Comparison of ENCODE assay signal across 9 cellular contexts in genomic region chr4:71009796-71010588, GRCh38. TPM values are rescaled to one million over a fixed set of nuclear protein-coding genes. Genes with fewer than 3 reads are reported as not detected.
DNase-seq lines count a peak whose midpoint lies in the region; ATAC-seq, FAIRE-seq and TF ChIP-seq lines count a peak whose summit lies in the region.
"Had no signal": no experiment of that assay in that cellular context is flagged by ENCODE, and none has a peak within 500 bp of the region (broad histone marks: within the 10 kb centered on the region; RNA-seq: fewer than 3 reads in every experiment).

No MANE protein-coding gene starts in this region.

- no peak overlapping the region for H3K27ac ChIP-seq in CD4-positive, alpha-beta T cell (ENCODE audit: low read depth, low read length)
- H3K27ac ChIP-seq in endothelial cell of umbilical vein (ENCODE audit: insufficient read depth, low read depth, low read length) = no peak overlapping the region

- H3K27me3 Mint-ChIP-seq in CD4-positive, alpha-beta T cell = no peaks in the 10 kb centered on the region
- H3K27me3 Mint-ChIP-seq in natural killer cell treated with Interleukin-12 subunit alpha and Interleukin-12 subunit beta and Interleukin-15 and Interleukin-18, amount 100 ng/mL, for 72 hours = no peaks in the 10 kb centered on the region

- CTCF ChIA-PET in CD4-positive, alpha-beta T cell (lab: Charles Lee) = interaction anchor here (0.6 to 1.7 kb wide), 14 partner anchors 8 to 696 kb away, joined by 3 to 13 read pairs (median 5); partner anchors contain the start of genes DCK and GRSF1
- CTCF ChIA-PET in endothelial cell of umbilical vein (lab: Charles Lee) = interaction anchor here (0.6 to 7.4 kb wide), 74 partner anchors 9 to 1388 kb away, joined by 3 to 97 read pairs (median 4); partner anchors contain the start of genes DCK, ENAM, GRSF1 and MOB1B

- intact Hi-C loops in CD4-positive, alpha-beta T cell (cut with DNase I, micrococcal nuclease) = loop anchor here (1.0 to 5.0 kb wide), 8 partner anchors 15 to 409 kb away; partner anchors contain the start of genes GRSF1 (in 1 of the 2) and MOB1B (in 1 of the 2)
- intact Hi-C loops in endothelial cell of umbilical vein (cut with micrococcal nuclease) = loop anchor here (1.0 to 5.0 kb wide), 4 partner anchors 108 to 409 kb away; partner anchors contain the start of genes GRSF1 and MOB1B

- H3K9me3 ChIP-seq in CD4-positive, alpha-beta T cell (ENCODE audit: control insufficient read depth, low read length) = no peaks in the 10 kb centered on the region
- H3K9me3 ChIP-seq in endothelial cell of umbilical vein (replicated peaks; ENCODE audit: control insufficient read depth, insufficient read depth, low read length) = no peaks in the 10 kb centered on the region

- DNase-seq in CD4-positive, alpha-beta T cell = no peak
- DNase-seq in GM18507 (ENCODE audit: extremely low spot score, insufficient read length, low read depth) (no peak), RPMI7951 (ENCODE audit: low read depth) (peak; percentile 43), endothelial cell of umbilical vein (ENCODE audit: low read depth, low spot score) (peak; percentile 67), GF-D8 (lab: John Stamatoyannopoulos, UW) (no peak), HK-2 (ENCODE audit: unreplicated experiment) (no peak)
- no peak for DNase-seq in natural killer cell treated with Interleukin-12 subunit alpha and Interleukin-12 subunit beta and Interleukin-15 and Interleukin-18, amount 100 ng/mL, for 72 hours (ENCODE audit: low spot score)

- no peak overlapping the region for H3K4me2 ChIP-seq in endothelial cell of umbilical vein (ENCODE audit: insufficient read depth, low read length)

- no peaks in the 10 kb centered on the region for H4K20me1 ChIP-seq in endothelial cell of umbilical vein (replicated peaks; ENCODE audit: control insufficient read depth, extremely low read depth, insufficient read depth, low read length)

- H3K27ac Mint-ChIP-seq in CD4-positive, alpha-beta T cell = peak overlapping the region; percentile 57
- H3K27ac Mint-ChIP-seq in natural killer cell treated with Interleukin-12 subunit alpha and Interleukin-12 subunit beta and Interleukin-15 and Interleukin-18, amount 100 ng/mL, for 72 hours = peak overlapping the region; percentile 18 to 48

- H3K36me3 ChIP-seq in endothelial cell of umbilical vein (ENCODE audit: control insufficient read depth in 2 of 2, extremely low read depth in 1 of 2, insufficient read depth in 2 of 2, low read length in 2 of 2) = peaks cover 2 to 3% of the 10 kb centered on the region in 2 experiments

- FAIRE-seq in GM18507 (lab: Jason Lieb, UNC) (peak; percentile 82), endothelial cell of umbilical vein (lab: Jason Lieb, UNC) (peak; percentile 55)

- TF ChIP-seq CTCF in CD4-positive, alpha-beta T cell (IDR thresholded peaks at IDR 0.05) = peak; percentile 88
- peak; percentile 46 to 47 for TF ChIP-seq CTCF in endothelial cell of umbilical vein (IDR thresholded peaks at IDR 0.05; ENCODE audit: extremely low read depth in 1 of 2, insufficient read depth in 1 of 2, low read depth in 1 of 2, low read length in 2 of 2)

- no peak overlapping the region for H2AFZ ChIP-seq in endothelial cell of umbilical vein (ENCODE audit: low read depth, low read length)

- no peaks in the 10 kb centered on the region for H3K9me3 Mint-ChIP-seq in CD4-positive, alpha-beta T cell
- H3K9me3 Mint-ChIP-seq in natural killer cell treated with Interleukin-12 subunit alpha and Interleukin-12 subunit beta and Interleukin-15 and Interleukin-18, amount 100 ng/mL, for 72 hours = no peaks in the 10 kb centered on the region

- POLR2A ChIA-PET in CD4-positive, alpha-beta T cell (lab: Charles Lee) = interaction anchor here (0.5 to 1.4 kb wide), 10 partner anchors 14 to 321 kb away, joined by 3 to 12 read pairs (median 4); partner anchors contain the start of genes DCK, MOB1B and UTP3
- POLR2A ChIA-PET in endothelial cell of umbilical vein (lab: Charles Lee) = interaction anchor here (0.6 to 1.5 kb wide), 2 partner anchors 16 to 1921 kb away, joined by 3 to 4 read pairs; partner anchors contain the start of gene DCK

- peaks cover 2% of the 10 kb centered on the region for H3K4me1 ChIP-seq in endothelial cell of umbilical vein (ENCODE audit: control insufficient read depth, extremely low read depth, insufficient read depth, low read length)

- no peaks in the 10 kb centered on the region for H3K27me3 ChIP-seq in CD4-positive, alpha-beta T cell (ENCODE audit: control insufficient read depth, insufficient read depth, low read length)
- no peaks in the 10 kb centered on the region for H3K27me3 ChIP-seq in endothelial cell of umbilical vein (ENCODE audit: control insufficient read depth in 2 of 2, insufficient read depth in 2 of 2, low read length in 2 of 2)

- no peak for TF ChIP-seq POLR2A in endothelial cell of umbilical vein (IDR thresholded peaks at IDR 0.05; ENCODE audit: low read depth, low read length)

- peak overlapping the region; percentile 1 for H3K4me3 Mint-ChIP-seq in CD4-positive, alpha-beta T cell
- no peak overlapping the region for H3K4me3 Mint-ChIP-seq in natural killer cell treated with Interleukin-12 subunit alpha and Interleukin-12 subunit beta and Interleukin-15 and Interleukin-18, amount 100 ng/mL, for 72 hours

- no peak overlapping the region for H3K9ac ChIP-seq in endothelial cell of umbilical vein (replicated peaks; ENCODE audit: extremely low read depth, insufficient read depth, low read length)

- ATAC-seq in CD4-positive, alpha-beta T cell (ENCODE audit: poor library complexity) = peak; percentile 78
- peak; percentile 69 for ATAC-seq in HG03354 (IDR thresholded peaks at IDR 0.05; ENCODE audit: poor library complexity, severe bottlenecking, unreplicated experiment)
- peak; percentile 53 to 61 for ATAC-seq in natural killer cell treated with Interleukin-12 subunit alpha and Interleukin-12 subunit beta and Interleukin-15 and Interleukin-18, amount 100 ng/mL, for 72 hours

- no TSS peak for BruUV-seq in endothelial cell of umbilical vein (replicated peaks; lab: Mats Ljungman, UMichigan)

- dilution Hi-C loops in endothelial cell of umbilical vein (cut with MboI; ENCODE audit: extremely low pct_ligation_motif_present, low sequenced_read_pairs) = no loop called here

- H3K9me1 ChIP-seq in endothelial cell of umbilical vein (replicated peaks; ENCODE audit: control insufficient read depth, extremely low read depth, insufficient read depth, low read length) = no peaks in the 10 kb centered on the region

- H3K4me3 ChIP-seq in endothelial cell of umbilical vein (replicated peaks in 1 of 3; ENCODE audit: insufficient read depth in 1 of 3, low read depth in 1 of 3, low read length in 3 of 3) = no peak overlapping the region
- H3K4me3 ChIP-seq: skin epidermis had no signal

- peaks cover 44% of the 10 kb centered on the region for H3K4me1 Mint-ChIP-seq in CD4-positive, alpha-beta T cell (ENCODE audit: low read depth)
- peaks cover 32 to 37% of the 10 kb centered on the region in 2 donors for H3K4me1 Mint-ChIP-seq in natural killer cell treated with Interleukin-12 subunit alpha and Interleukin-12 subunit beta and Interleukin-15 and Interleukin-18, amount 100 ng/mL, for 72 hours (ENCODE audit: low read depth in 2 of 2)

- H3K79me2 ChIP-seq in endothelial cell of umbilical vein (ENCODE audit: control insufficient read depth, insufficient read depth, low read length) = peaks cover 24% of the 10 kb centered on the region

- peaks cover 48% of the 10 kb centered on the region for H3K36me3 Mint-ChIP-seq in CD4-positive, alpha-beta T cell (ENCODE audit: low read depth)
- H3K36me3 Mint-ChIP-seq in natural killer cell treated with Interleukin-12 subunit alpha and Interleukin-12 subunit beta and Interleukin-15 and Interleukin-18, amount 100 ng/mL, for 72 hours = peaks cover 6% of the 10 kb centered on the region

TF ChIP-seq in endothelial cell of umbilical vein, 7 proteins besides CTCF, POLR2A, EP300 and RAD21:
- TF ChIP-seq GATA2 (IDR thresholded peaks at IDR 0.05; ENCODE audit: insufficient read depth, insufficient read length, low read depth, low read length) (no peak), MAX (IDR thresholded peaks at IDR 0.05; ENCODE audit: insufficient read depth, insufficient read length) (no peak), EZH2 (IDR thresholded peaks at IDR 0.05; ENCODE audit: borderline replicate concordance, low read depth, low read length, severe bottlenecking) (no peak), JUN (IDR thresholded peaks at IDR 0.05; ENCODE audit: borderline replicate concordance, insufficient read depth, insufficient read length, low read depth) (no peak)

RNA-seq across cellular contexts. Expression of gene DCK, which starts 16.5 kb away (rescaled TPM):
- total RNA-seq in CD4-positive, alpha-beta T cell = 10 to 100 TPM; 12.8 to 13.9 TPM
- total RNA-seq in RPMI7951 (2014; rRNA removed; shearing (Covaris generic)) = 37.5 and 51.2 TPM in 2 replicates
- total RNA-seq in endothelial cell of umbilical vein = 18.0 and 19.9 TPM in 2 replicates
- 3.7 and 4.8 TPM in 2 replicates for polyA plus RNA-seq in endothelial cell of umbilical vein
- 6.4 and 6.6 TPM in 2 replicates for polyA plus RNA-seq in endothelial cell of umbilical vein (2011; cell fraction: cytosol; rRNA removed)
- 3.7 and 5.9 TPM in 2 replicates for polyA plus RNA-seq in endothelial cell of umbilical vein (2011; cell fraction: nucleus; rRNA removed)
- polyA plus RNA-seq in endothelial cell of umbilical vein (2012) = 9.8 and 13.9 TPM in 2 replicates
- 2.5 and 2.7 TPM in 2 replicates for polyA minus RNA-seq in endothelial cell of umbilical vein
- polyA minus RNA-seq in endothelial cell of umbilical vein (2011; cell fraction: cytosol; rRNA and poly(A)+ RNA removed) = 9.3 TPM
- polyA minus RNA-seq in endothelial cell of umbilical vein (2011; cell fraction: nucleus; rRNA and poly(A)+ RNA removed) = 3.8 and 4.3 TPM in 2 replicates
- total RNA-seq in natural killer cell treated with Interleukin-12 subunit alpha and Interleukin-12 subunit beta and Interleukin-15 and Interleukin-18, amount 100 ng/mL, for 72 hours = 10 to 100 TPM; 19.9 to 20.6 TPM

Comparison
In these comparisons a context has a peak if more than half of its experiments do, and no peak if none do; other contexts are left out.
1. DNase-seq: peak in RPMI7951 (single experiment) and endothelial cell of umbilical vein (single experiment); none in CD4-positive, alpha-beta T cell (0 of 10), GM18507 (single experiment), natural killer cell treated with Interleukin-12 subunit alpha and Interleukin-12 subunit beta and Interleukin-15 and Interleukin-18, amount 100 ng/mL, for 72 hours (single experiment), GF-D8 (single experiment) and HK-2 (single experiment).
2. Peak in every context shown above with its lines, with median percentiles within 50 percentile points of each other: ATAC-seq.